ENCODE assay signal across 27 cellular contexts in genomic region chr3:127812151-127812550, GRCh38.
"Had no signal": no experiment of that assay in that cellular context is flagged by ENCODE, and none has a peak within 500 bp of the region (broad histone marks: within the 10 kb centered on the region; RNA-seq: fewer than 3 reads in every experiment).

No MANE protein-coding gene starts in this region.

- H3K27me3 ChIP-seq: esophagus squamous epithelium, gastrocnemius medialis, heart right ventricle, left lung had no signal

- H3K4me1 Mint-ChIP-seq: naive B cell had no signal

- H3K4me3 Mint-ChIP-seq: dendritic cell treated with granulocyte-macrophage colony-stimulating factor and Interleukin-4, amounts not matched to agents 40 ng/mL and 50 ng/mL, for 4 days; effector memory CD8-positive, alpha-beta T cell; endodermal cell had no signal

- DNase-seq: cortex of kidney; effector CD8-positive, alpha-beta T cell; effector memory CD8-positive, alpha-beta T cell; endodermal cell; erythroblast; esophagus squamous epithelium; foreskin fibroblast; foreskin melanocyte; gastrocnemius medialis; glutamatergic neuron; head of caudate nucleus; heart right ventricle; hypothalamus; left cardiac atrium; left lung; left ventricle myocardium superior; lower lobe of right lung; mesenchymal stem cell; midbrain; naive B cell had no signal

- H3K9me3 Mint-ChIP-seq: dendritic cell treated with granulocyte-macrophage colony-stimulating factor and Interleukin-4, amounts not matched to agents 40 ng/mL and 50 ng/mL, for 4 days; effector memory CD8-positive, alpha-beta T cell; endodermal cell had no signal

- H3K36me3 Mint-ChIP-seq: naive B cell had no signal

- H3K27ac Mint-ChIP-seq: dendritic cell treated with granulocyte-macrophage colony-stimulating factor and Interleukin-4, amounts not matched to agents 40 ng/mL and 50 ng/mL, for 4 days; effector memory CD8-positive, alpha-beta T cell; endodermal cell; naive B cell had no signal

- FAIRE-seq: colon, endometrium, islet of Langerhans, keratinocyte had no signal

- H3K4me3 ChIP-seq: esophagus squamous epithelium, gastrocnemius medialis, heart right ventricle, left lung, lower lobe of right lung had no signal

- H3K27ac ChIP-seq: epithelial cell of prostate, esophagus squamous epithelium, left lung, lower lobe of right lung had no signal

- ATAC-seq: effector memory CD8-positive, alpha-beta T cell; esophagus mucosa; gastrocnemius medialis; heart right ventricle; left cardiac atrium; left lung; left ventricle myocardium superior; lower lobe of right lung had no signal

- H3K9me3 ChIP-seq: esophagus squamous epithelium, gastrocnemius medialis, heart right ventricle, left lung, lower lobe of right lung had no signal

- H3K27me3 Mint-ChIP-seq: dendritic cell treated with granulocyte-macrophage colony-stimulating factor and Interleukin-4, amounts not matched to agents 40 ng/mL and 50 ng/mL, for 4 days had no signal
